14 cellular contexts compared by ENCODE assay signal in genomic region chr3:151283387-151283786, GRCh38. TPM values are rescaled to one million over a fixed set of nuclear protein-coding genes. Genes with fewer than 3 reads are reported as not detected.
DNase-seq lines count a peak whose midpoint lies in the region; ATAC-seq and TF ChIP-seq lines count a peak whose summit lies in the region.
"Had no signal": no experiment of that assay in that cellular context is flagged by ENCODE, and none has a peak within 500 bp of the region (broad histone marks: within the 10 kb centered on the region; RNA-seq: fewer than 3 reads in every experiment).

No MANE protein-coding gene starts in this region.

- H3K36me3 Mint-ChIP-seq in activated naive CD4-positive, alpha-beta T cell treated with anti-CD3 and anti-CD28 coated beads for 36 hours (ENCODE audit: low read depth) = no peaks in the 10 kb centered on the region
- H3K36me3 Mint-ChIP-seq: stimulated activated memory B cell treated with anti-CD40 and anti-IgM and Interleukin-4, amounts not matched to agents 10 μg/mL and 1 μg/mL and 100 μg/mL, for 72 hours had no signal

- H3K4me1 ChIP-seq in KMS-11 (ENCODE audit: low read depth, poor library complexity, severe bottlenecking) (peaks cover 37% of the 10 kb centered on the region), colonic mucosa (peaks cover 1% of the 10 kb centered on the region), gastrocnemius medialis (no peaks in the 10 kb centered on the region)
- H3K4me1 ChIP-seq: foreskin keratinocyte had no signal

- H3K4me1 Mint-ChIP-seq in activated naive CD4-positive, alpha-beta T cell treated with anti-CD3 and anti-CD28 coated beads for 36 hours (ENCODE audit: low read depth) = peaks cover 24% of the 10 kb centered on the region

- no peaks in the 10 kb centered on the region for H3K27me3 Mint-ChIP-seq in activated naive CD4-positive, alpha-beta T cell treated with anti-CD3 and anti-CD28 coated beads for 36 hours (ENCODE audit: low read depth)
- H3K27me3 Mint-ChIP-seq: stimulated activated memory B cell treated with anti-CD40 and anti-IgM and Interleukin-4, amounts not matched to agents 10 μg/mL and 1 μg/mL and 100 μg/mL, for 72 hours had no signal

- no peaks in the 10 kb centered on the region for H3K36me3 ChIP-seq in KMS-11 (ENCODE audit: insufficient read depth)
- no peaks in the 10 kb centered on the region for H3K36me3 ChIP-seq in colonic mucosa
- no peaks in the 10 kb centered on the region for H3K36me3 ChIP-seq in gastrocnemius medialis
- H3K36me3 ChIP-seq in MG63 = no peaks in the 10 kb centered on the region

- CTCF ChIA-PET in activated naive CD4-positive, alpha-beta T cell treated with anti-CD3 and anti-CD28 coated beads for 36 hours (lab: Charles Lee) = interaction anchor here (1.1 to 8.5 kb wide), 8 partner anchors 50 to 127 kb away, joined by 3 to 248 read pairs (median 32); no protein-coding TSS in a partner anchor

- H3K27ac Mint-ChIP-seq in activated naive CD4-positive, alpha-beta T cell treated with anti-CD3 and anti-CD28 coated beads for 36 hours = peak overlapping the region; percentile 10
- H3K27ac Mint-ChIP-seq: stimulated activated memory B cell treated with anti-CD40 and anti-IgM and Interleukin-4, amounts not matched to agents 10 μg/mL and 1 μg/mL and 100 μg/mL, for 72 hours had no signal

- in situ Hi-C loops in gastrocnemius medialis (cut with MboI; ENCODE audit: low sequenced_read_pairs in 4 of 4) = loop anchor here in 2 of 4 donors (5.0 to 10.0 kb wide), 2 partner anchors 59 to 116 kb away; no protein-coding TSS in a partner anchor
- in situ Hi-C loops in GM13977 (cut with MboI; ENCODE audit: low pct_unique_long_range_greater_than_20kb, low sequenced_read_pairs, unreplicated experiment) = no loop called here

- H3K27me3 ChIP-seq in KMS-11 (ENCODE audit: insufficient read depth, low read depth) (no peaks in the 10 kb centered on the region), colonic mucosa (no peaks in the 10 kb centered on the region), gastrocnemius medialis (no peaks in the 10 kb centered on the region), MG63 (no peaks in the 10 kb centered on the region)
- H3K27me3 ChIP-seq: foreskin keratinocyte had no signal

- DNase-seq in activated naive CD4-positive, alpha-beta T cell treated with anti-CD3 and anti-CD28 coated beads for 36 hours = no peak
- no peak for DNase-seq in activated naive CD4-positive, alpha-beta T cell treated with Interleukin-2 at 50 U/mL for 16 hours
- DNase-seq in colonic mucosa = no peak
- DNase-seq in gastrocnemius medialis = no peak
- DNase-seq in GM13977 (ENCODE audit: low spot score) = no peak
- DNase-seq in MG63 = no peak
- DNase-seq in DMS 273 (lab: John Stamatoyannopoulos, UW; ENCODE audit: unreplicated experiment) = no peak

- H3K9ac ChIP-seq in KMS-11 = no peak overlapping the region
- no peak overlapping the region for H3K9ac ChIP-seq in colonic mucosa (ENCODE audit: low read depth in 2 of 2, low read length in 2 of 2)

- H3K4me3 ChIP-seq in KMS-11 (IDR thresholded peaks at IDR 0.05; ENCODE audit: insufficient read depth, low read depth, low read length) (no peak overlapping the region), colonic mucosa (no peak overlapping the region), gastrocnemius medialis (no peak overlapping the region), MG63 (no peak overlapping the region)

- intact Hi-C loops in activated naive CD4-positive, alpha-beta T cell treated with anti-CD3 and anti-CD28 coated beads for 36 hours (cut with micrococcal nuclease) = loop anchor here (1.0 to 5.0 kb wide), 9 partner anchors 43 to 634 kb away; no protein-coding TSS in a partner anchor
- intact Hi-C loops in colonic mucosa (cut with DNase I) = loop anchor here (2.0 to 5.0 kb wide), 2 partner anchors 56 to 115 kb away; no protein-coding TSS in a partner anchor
- intact Hi-C loops in gastrocnemius medialis (cut with DNase I; ENCODE audit: low total_unique reads) = loop anchor here (1.0 kb wide), 2 partner anchors 57 to 115 kb away; no protein-coding TSS in a partner anchor

- no peaks in the 10 kb centered on the region for H3K79me2 ChIP-seq in KMS-11 (ENCODE audit: insufficient read depth, low read depth)

- H3K4me2 ChIP-seq in KMS-11 = peak overlapping the region; percentile 52; the same call in 1 of the 2 replicates

- TF ChIP-seq CTCF in KMS-11 (conservative IDR thresholded peaks at IDR 0.05; ENCODE audit: low read depth, low read length) (no peak), colonic mucosa (IDR thresholded peaks at IDR 0.05) (no peak), gastrocnemius medialis (IDR thresholded peaks at IDR 0.05 in 4 of 5, conservative IDR thresholded peaks at IDR 0.05 in 1 of 5) (no peak), GM13977 (IDR thresholded peaks at IDR 0.05; ENCODE audit: extremely low read depth, insufficient read depth, missing control alignments) (no peak)

- no peaks in the 10 kb centered on the region for H4K20me1 ChIP-seq in KMS-11 (ENCODE audit: insufficient read depth)

- no peak for TF ChIP-seq POLR2A in gastrocnemius medialis (IDR thresholded peaks at IDR 0.05)

- H2AFZ ChIP-seq in KMS-11 (ENCODE audit: low read depth) = no peak overlapping the region

- H3K27ac ChIP-seq in KMS-11 (no peak overlapping the region), colonic mucosa (peak overlapping the region; percentile 20), gastrocnemius medialis (peak overlapping the region in 3 of 4 donors; percentile 14 to 26 (median 19))
- H3K27ac ChIP-seq: foreskin keratinocyte had no signal

- ATAC-seq in gastrocnemius medialis = no peak

- no peak overlapping the region for H3K4me3 Mint-ChIP-seq in activated naive CD4-positive, alpha-beta T cell treated with anti-CD3 and anti-CD28 coated beads for 36 hours
- H3K4me3 Mint-ChIP-seq: stimulated activated memory B cell treated with anti-CD40 and anti-IgM and Interleukin-4, amounts not matched to agents 10 μg/mL and 1 μg/mL and 100 μg/mL, for 72 hours had no signal

- H3K9me3 Mint-ChIP-seq in activated naive CD4-positive, alpha-beta T cell treated with anti-CD3 and anti-CD28 coated beads for 36 hours = no peaks in the 10 kb centered on the region
- H3K9me3 Mint-ChIP-seq: stimulated activated memory B cell treated with anti-CD40 and anti-IgM and Interleukin-4, amounts not matched to agents 10 μg/mL and 1 μg/mL and 100 μg/mL, for 72 hours had no signal

- H3K9me3 ChIP-seq in colonic mucosa = no peaks in the 10 kb centered on the region
- no peaks in the 10 kb centered on the region for H3K9me3 ChIP-seq in gastrocnemius medialis
- no peaks in the 10 kb centered on the region for H3K9me3 ChIP-seq in MG63

RNA-seq across cellular contexts. Expression of gene P2RY14, which starts 5.0 kb away (rescaled TPM):
- total RNA-seq in activated naive CD4-positive, alpha-beta T cell treated with anti-CD3 and anti-CD28 coated beads for 36 hours = under 1 TPM; 0.12 to 0.69 TPM
- 1 to 10 TPM; 1.7 to 2.9 TPM for total RNA-seq in colonic mucosa
- 1 to 10 TPM; 3.3 to 5.2 (median 3.8) TPM for total RNA-seq in gastrocnemius medialis
- not detected in 2 replicates for total RNA-seq in MG63 (2014; rRNA removed; shearing (Covaris generic); ENCODE audit: low replicate concordance)
- total RNA-seq: foreskin keratinocyte, H1, M059J, renal cortical epithelial cell had no signal

RNA-seq across cellular contexts. Expression of gene GPR87, which starts 33.2 kb away (rescaled TPM):
- total RNA-seq in activated naive CD4-positive, alpha-beta T cell treated with anti-CD3 and anti-CD28 coated beads for 36 hours = under 1 TPM in 1 of 2 experiments, not detected in 1; 0.19 TPM
- total RNA-seq in colonic mucosa = not detected
- total RNA-seq in gastrocnemius medialis = not detected
- 0.23 TPM in 1 of 2 replicates, not detected in the other for total RNA-seq in MG63 (2014; rRNA removed; shearing (Covaris generic); ENCODE audit: low replicate concordance)
- total RNA-seq: H1, left cardiac atrium had no signal

RNA-seq across cellular contexts. Expression of gene P2RY13, which starts 46.0 kb away (rescaled TPM):
- not detected for total RNA-seq in activated naive CD4-positive, alpha-beta T cell treated with anti-CD3 and anti-CD28 coated beads for 36 hours
- total RNA-seq in colonic mucosa (under 1 TPM; 0.27 to 0.80 TPM), gastrocnemius medialis (1 to 10 TPM in 1 of 4 donors, under 1 TPM in 3; 0.12 to 1.2 (median 0.30) TPM)
- not detected in 2 replicates for total RNA-seq in MG63 (2014; rRNA removed; shearing (Covaris generic); ENCODE audit: low replicate concordance)
- total RNA-seq: foreskin keratinocyte, H1, M059J, renal cortical epithelial cell had no signal
